8 cellular contexts compared by ENCODE assay signal in genomic region chr17:17836250-17836817, GRCh38. TPM values are rescaled to one million over a fixed set of nuclear protein-coding genes. Genes with fewer than 3 reads are reported as not detected.
DNase-seq lines count a peak whose midpoint lies in the region; ATAC-seq lines count a peak whose summit lies in the region.

No MANE protein-coding gene starts in this region.

- ATAC-seq in GM19351 (IDR thresholded peaks at IDR 0.05; ENCODE audit: unreplicated experiment) (peak; percentile 66), HG03469 (IDR thresholded peaks at IDR 0.05; ENCODE audit: unreplicated experiment) (peak; percentile 43), left lobe of liver (peak; percentile 72)

- peak; percentile 59 to 98 (median 95) for DNase-seq in C1 segment of cervical spinal cord (lab: John Stamatoyannopoulos, UW)
- DNase-seq in NCI-H526 (lab: John Stamatoyannopoulos, UW), result peak; percentile 74 to 94
- peak; percentile 98 for DNase-seq in activated CD4-positive, alpha-beta T cell treated with anti-CD3 and anti-CD28 coated beads, Interleukin-2, amount 50 U/mL, for 1 hour
- DNase-seq in cortex of kidney (lab: John Stamatoyannopoulos, UW), result peak; percentile 64
- DNase-seq in left lobe of liver (ENCODE audit: low spot score), result peak; percentile 99
- peak; percentile 97 for DNase-seq in stimulated activated CD4-positive, alpha-beta T cell treated with anti-CD3 and anti-CD28 coated beads, Interleukin-1b, Interleukin-23, amount 100 ng/mL, for 48 hours

RNA-seq across cellular contexts. Expression of gene SREBF1, which starts 0.5 kb away (rescaled TPM):
- total RNA-seq in left lobe of liver, result 220 TPM

Comparison
In these comparisons a context has a peak if more than half of its experiments do, and no peak if none do; other contexts are left out.
1. Peak in every context shown above with its lines: DNase-seq and ATAC-seq.